8 cellular contexts compared by ENCODE assay signal in genomic region chr17:75868730-75869281, GRCh38. TPM values are rescaled to one million over a fixed set of nuclear protein-coding genes. Genes with fewer than 3 reads are reported as not detected.
DNase-seq lines count a peak whose midpoint lies in the region; ATAC-seq and TF ChIP-seq lines count a peak whose summit lies in the region.
"Not testable (repeated sequence)": the region's sequence is repeated elsewhere in the genome, so short reads cannot be mapped to it uniquely, and the experiment has no call there.

No MANE protein-coding gene starts in this region.

- H3K4me1 ChIP-seq in Peyer's patch = peaks cover 0 to 37% (median 7%) of the 10 kb centered on the region in 4 donors
- H3K4me1 ChIP-seq in breast epithelium = peaks cover 11 to 16% of the 10 kb centered on the region in 2 donors
- peaks cover 4 to 11% of the 10 kb centered on the region in 2 donors for H3K4me1 ChIP-seq in esophagus (ENCODE audit: control insufficient read depth in 2 of 2, insufficient read depth in 2 of 2, low read length in 1 of 2)
- H3K4me1 ChIP-seq in osteoblast (ENCODE audit: insufficient read depth, low read length) = peaks cover 17% of the 10 kb centered on the region
- H3K4me1 ChIP-seq in tibial nerve = peaks cover 4 to 76% (median 57%) of the 10 kb centered on the region in 4 donors

- WGBS in esophagus, 2 donors = 82 to 84% methylated on average over 12 of the region's 12 CpGs
- WGBS in tibial nerve, 2 donors = 69 to 80% methylated on average over 11 to 12 of the region's 12 CpGs

- TF ChIP-seq EP300 in tibial nerve (IDR thresholded peaks at IDR 0.05) = not testable (repeated sequence)

- peak overlapping the region; percentile 88 for H2AFZ ChIP-seq in osteoblast (ENCODE audit: low read length)

- not testable (repeated sequence) for H3K36me3 ChIP-seq in Peyer's patch; breast epithelium; esophagus (ENCODE audit: control insufficient read depth in 2 of 2, insufficient read depth in 2 of 2, low read length in 1 of 2); osteoblast (ENCODE audit: insufficient read depth, low read length); tibial nerve

- H3K4me3 Mint-ChIP-seq in stimulated activated effector memory CD8-positive, alpha-beta T cell treated with anti-CD3 and anti-CD28 coated beads, Interleukin-12 subunit alpha, Interleukin-12 subunit beta, amount 100 ng/mL, for 72 hours = not testable (repeated sequence)

- not testable (repeated sequence) for H3K4me3 ChIP-seq in Peyer's patch; esophagus (ENCODE audit: low read depth in 1 of 2, low read length in 2 of 2); osteoblast (ENCODE audit: insufficient read depth, low read length); tibial nerve
- H3K4me3 ChIP-seq in breast epithelium = peak overlapping the region in 1 of 3 donors; percentile 52

- TF ChIP-seq CTCF in 22Rv1 (IDR thresholded peaks at IDR 0.05); Peyer's patch (IDR thresholded peaks at IDR 0.05); breast epithelium (IDR thresholded peaks at IDR 0.05); osteoblast (IDR thresholded peaks at IDR 0.05; ENCODE audit: extremely low read depth, low read depth, low read length); tibial nerve (IDR thresholded peaks at IDR 0.05): not testable (repeated sequence)

- H3K27ac ChIP-seq in 22Rv1 = peak overlapping the region; percentile 29; the same call in 1 of the 2 replicates
- peak overlapping the region; percentile 55 to 87 (median 76) for H3K27ac ChIP-seq in Peyer's patch
- H3K27ac ChIP-seq in breast epithelium = peak overlapping the region; percentile 95 to 96
- peak overlapping the region; percentile 51 to 82 for H3K27ac ChIP-seq in esophagus (ENCODE audit: low read depth in 2 of 2, low read length in 1 of 2)
- peak overlapping the region; percentile 98 for H3K27ac ChIP-seq in layer of hippocampus (ENCODE audit: low read depth, low read length)
- H3K27ac ChIP-seq in osteoblast (ENCODE audit: low read depth, low read length) = not testable (repeated sequence)
- H3K27ac ChIP-seq in tibial nerve = peak overlapping the region; percentile 85 to 99 (median 95)

- H3K9me3 ChIP-seq in Peyer's patch; breast epithelium; esophagus (ENCODE audit: control insufficient read depth in 2 of 2, insufficient read depth in 1 of 2, low read depth in 1 of 2, low read length in 1 of 2); osteoblast (ENCODE audit: low read depth, low read length); tibial nerve: not testable (repeated sequence)

- H3K4me2 ChIP-seq in osteoblast (ENCODE audit: insufficient read depth, low read length) = not testable (repeated sequence)

- ATAC-seq in stimulated activated effector memory CD8-positive, alpha-beta T cell treated with anti-CD3 and anti-CD28 coated beads, Interleukin-12 subunit alpha, Interleukin-12 subunit beta, amount 100 ng/mL, for 72 hours = not testable (repeated sequence)

- intact Hi-C loops in breast epithelium (cut with DNase I; ENCODE audit: low total_unique reads) = not testable (repeated sequence)

- not testable (repeated sequence) for H4K20me1 ChIP-seq in osteoblast (ENCODE audit: insufficient read depth, low read length)

- H3K79me2 ChIP-seq in osteoblast (ENCODE audit: insufficient read depth, low read length) = not testable (repeated sequence)

- not testable (repeated sequence) for H3K36me3 Mint-ChIP-seq in stimulated activated effector memory CD8-positive, alpha-beta T cell treated with anti-CD3 and anti-CD28 coated beads, Interleukin-12 subunit alpha, Interleukin-12 subunit beta, amount 100 ng/mL, for 72 hours

- not testable (repeated sequence) for TF ChIP-seq POLR2A in Peyer's patch (IDR thresholded peaks at IDR 0.05); breast epithelium (IDR thresholded peaks at IDR 0.05); tibial nerve (IDR thresholded peaks at IDR 0.05)

- not testable (repeated sequence) for DNase-seq in Peyer's patch; stimulated activated effector memory CD8-positive, alpha-beta T cell treated with anti-CD3 and anti-CD28 coated beads, Interleukin-12 subunit alpha, Interleukin-12 subunit beta, amount 100 ng/mL, for 72 hours (ENCODE audit: low spot score in 2 of 2); tibial nerve (ENCODE audit: low spot score in 2 of 2)
- DNase-seq in breast epithelium (ENCODE audit: low spot score in 2 of 2) (peak in 1 of 2 donors; percentile 47), osteoblast (ENCODE audit: insufficient read length, low spot score, missing footprints) (peak; percentile 26)

- H3K27me3 ChIP-seq in Peyer's patch; breast epithelium; esophagus (ENCODE audit: control insufficient read depth in 1 of 2, insufficient read depth in 2 of 2, low read length in 2 of 2); layer of hippocampus (ENCODE audit: control insufficient read depth, insufficient read depth, low read length); osteoblast (ENCODE audit: insufficient read depth, low read length); tibial nerve: not testable (repeated sequence)

- peak overlapping the region; percentile 40 for H3K27ac Mint-ChIP-seq in stimulated activated effector memory CD8-positive, alpha-beta T cell treated with anti-CD3 and anti-CD28 coated beads, Interleukin-12 subunit alpha, Interleukin-12 subunit beta, amount 100 ng/mL, for 72 hours

- H3K4me1 Mint-ChIP-seq in stimulated activated effector memory CD8-positive, alpha-beta T cell treated with anti-CD3 and anti-CD28 coated beads, Interleukin-12 subunit alpha, Interleukin-12 subunit beta, amount 100 ng/mL, for 72 hours = peaks cover 26% of the 10 kb centered on the region

- not testable (repeated sequence) for H3K9me3 Mint-ChIP-seq in stimulated activated effector memory CD8-positive, alpha-beta T cell treated with anti-CD3 and anti-CD28 coated beads, Interleukin-12 subunit alpha, Interleukin-12 subunit beta, amount 100 ng/mL, for 72 hours

RNA-seq across cellular contexts. Expression of gene TRIM47, which starts 9.6 kb away (rescaled TPM):
- 10 to 100 TPM; 16.5 to 61.4 (median 45.7) TPM for total RNA-seq in Peyer's patch
- 10 to 100 TPM; 15.4 to 26.1 (median 23.3) TPM for total RNA-seq in breast epithelium
- polyA plus RNA-seq in esophagus = 10 to 100 TPM; 20.4 to 21.7 TPM
- 21.7 and 22.4 TPM in 2 replicates for total RNA-seq in osteoblast
- total RNA-seq in tibial nerve = 10 to 100 TPM; 47.4 to 79.0 (median 57.0) TPM

RNA-seq across cellular contexts. Expression of gene WBP2, which starts 13.7 kb away (rescaled TPM):
- 10 to 100 TPM; 45.4 to 61.4 (median 53.7) TPM for total RNA-seq in Peyer's patch
- total RNA-seq in breast epithelium = 10 to 100 TPM; 44.9 to 63.2 (median 62.9) TPM
- polyA plus RNA-seq in esophagus = 10 to 100 TPM; 65.1 to 65.9 TPM
- 31.1 and 38.3 TPM in 2 replicates for total RNA-seq in osteoblast
- total RNA-seq in tibial nerve = 10 to 100 TPM; 63.5 to 79.7 (median 71.0) TPM

RNA-seq across cellular contexts. Expression of gene UNC13D, which starts 24.6 kb away (rescaled TPM):
- total RNA-seq in Peyer's patch (10 to 100 TPM in 3 of 4 donors, 1 to 10 TPM in 1; 8.4 to 45.4 (median 22.2) TPM), breast epithelium (10 to 100 TPM in 1 of 3 donors, 1 to 10 TPM in 2; 5.6 to 15.5 (median 8.5) TPM), osteoblast (1.1 and 2.1 TPM in 2 replicates), tibial nerve (10 to 100 TPM; 10.5 to 53.1 (median 22.6) TPM)
- 10 to 100 TPM; 21.0 to 22.4 TPM for polyA plus RNA-seq in esophagus

RNA-seq across cellular contexts. Expression of gene TRIM65, which starts 27.9 kb away (rescaled TPM):
- total RNA-seq in Peyer's patch = 10 to 100 TPM; 14.0 to 22.7 (median 16.9) TPM
- total RNA-seq in breast epithelium = 10 to 100 TPM; 16.7 to 28.8 (median 23.3) TPM
- 10 to 100 TPM in 1 of 2 donors, 1 to 10 TPM in 1; 9.8 to 19.8 TPM for polyA plus RNA-seq in esophagus
- total RNA-seq in osteoblast = 22.8 and 23.3 TPM in 2 replicates
- total RNA-seq in tibial nerve = 10 to 100 TPM; 40.2 to 68.1 (median 41.5) TPM

RNA-seq across cellular contexts. Expression of gene MRPL38, which starts 35.9 kb away (rescaled TPM):
- 10 to 100 TPM; 61.1 to 95.7 (median 72.9) TPM for total RNA-seq in Peyer's patch
- total RNA-seq in breast epithelium = 10 to 100 TPM; 29.4 to 39.0 (median 36.6) TPM
- polyA plus RNA-seq in esophagus = 10 to 100 TPM; 51.7 to 65.8 TPM
- total RNA-seq in osteoblast = 36.6 and 37.1 TPM in 2 replicates
- 100 to 1,000 TPM in 1 of 4 donors, 10 to 100 TPM in 3; 56.8 to 118 (median 76.2) TPM for total RNA-seq in tibial nerve
